Comparison of ENCODE assay signal across 5 cellular contexts in genomic region chr13:21215419-21215818, GRCh38. TPM values are rescaled to one million over a fixed set of nuclear protein-coding genes. Genes with fewer than 3 reads are reported as not detected.
DNase-seq lines count a peak whose midpoint lies in the region; ATAC-seq, FAIRE-seq and TF ChIP-seq lines count a peak whose summit lies in the region.
"Not testable (repeated sequence)": the region's sequence is repeated elsewhere in the genome, so short reads cannot be mapped to it uniquely, and the experiment has no call there.

No MANE protein-coding gene starts in this region.

- not testable (repeated sequence) for H3K27ac Mint-ChIP-seq in osteocyte (ENCODE audit: unreplicated experiment)

- H3K36me3 ChIP-seq in DND-41 (ENCODE audit: insufficient read depth, low read length); mucosa of descending colon (ENCODE audit: low read depth): not testable (repeated sequence)

- not testable (repeated sequence) for H3K4me3 Mint-ChIP-seq in osteocyte (ENCODE audit: unreplicated experiment)

- not testable (repeated sequence) for H3K36me3 Mint-ChIP-seq in osteocyte (ENCODE audit: unreplicated experiment)

- peak overlapping the region; percentile 86; the same call in 1 of the 2 replicates for H3K27ac ChIP-seq in DND-41 (ENCODE audit: low read length)

- not testable (repeated sequence) for DNase-seq in DND-41; GM19239 (ENCODE audit: insufficient read length, low spot score); left colon; mucosa of descending colon
- peak; percentile 8 for DNase-seq in osteocyte (ENCODE audit: extremely low spot score, unreplicated experiment)

- intact Hi-C loops in left colon (cut with DNase I, micrococcal nuclease); mucosa of descending colon (cut with DNase I, micrococcal nuclease): not testable (repeated sequence)

- FAIRE-seq in GM19239 (lab: Jason Lieb, UNC) = peak; percentile 28

- peaks cover 47% of the 10 kb centered on the region for H3K27me3 Mint-ChIP-seq in osteocyte (ENCODE audit: unreplicated experiment)

- H3K4me3 ChIP-seq in DND-41 (ENCODE audit: low read depth in 1 of 2, low read length in 2 of 2); mucosa of descending colon: not testable (repeated sequence)

- H3K79me2 ChIP-seq in DND-41 (ENCODE audit: insufficient read depth, low read length) = not testable (repeated sequence)

- H3K4me1 Mint-ChIP-seq in osteocyte (ENCODE audit: unreplicated experiment) = not testable (repeated sequence)

- H4K20me1 ChIP-seq in DND-41 (ENCODE audit: insufficient read depth, low read length) = not testable (repeated sequence)

- H2AFZ ChIP-seq in DND-41 (ENCODE audit: low read depth, low read length) = not testable (repeated sequence)

- not testable (repeated sequence) for H3K9me3 ChIP-seq in DND-41 (ENCODE audit: insufficient read depth, low read length, severe bottlenecking); mucosa of descending colon

- not testable (repeated sequence) for H3K27me3 ChIP-seq in DND-41 (ENCODE audit: insufficient read depth, low read length, poor library complexity)

- H3K9ac ChIP-seq in DND-41 (ENCODE audit: low read depth, low read length) = not testable (repeated sequence)

- TF ChIP-seq CTCF in DND-41 (IDR thresholded peaks at IDR 0.05; ENCODE audit: borderline replicate concordance, extremely low read depth, low read length, poor library complexity, severe bottlenecking); mucosa of descending colon (IDR thresholded peaks at IDR 0.05); osteocyte (IDR thresholded peaks at IDR 0.05): not testable (repeated sequence)

- not testable (repeated sequence) for H3K4me2 ChIP-seq in DND-41 (ENCODE audit: insufficient read depth, low read length)

- not testable (repeated sequence) for ATAC-seq in DND-41 (ENCODE audit: insufficient read depth, low read depth)
- ATAC-seq in left colon (peak; percentile 76), mucosa of descending colon (peak; percentile 61)

- H3K9me3 Mint-ChIP-seq in osteocyte (ENCODE audit: unreplicated experiment) = not testable (repeated sequence)

- H3K4me1 ChIP-seq in DND-41 (ENCODE audit: insufficient read depth, low read length) = peaks cover 51% of the 10 kb centered on the region
- H3K4me1 ChIP-seq in mucosa of descending colon (ENCODE audit: low read depth) = not testable (repeated sequence)

RNA-seq across cellular contexts. Expression of gene MRPL57, which starts 39.0 kb away (rescaled TPM):
- total RNA-seq in left colon (10 to 100 TPM; 15.2 TPM), mucosa of descending colon (10 to 100 TPM; 11.9 to 16.1 (median 13.8) TPM), osteocyte (15.1 and 16.1 TPM in 2 replicates)

RNA-seq across cellular contexts. Expression of gene SKA3, which starts 39.1 kb away (rescaled TPM):
- 1 to 10 TPM; 1.7 to 6.3 TPM for total RNA-seq in left colon
- 1 to 10 TPM; 1.3 to 7.2 (median 2.4) TPM for total RNA-seq in mucosa of descending colon
- total RNA-seq in osteocyte = 4.0 and 4.2 TPM in 2 replicates
